Comparison of ENCODE assay signal across 1 cellular context in genomic region chr11:4607111-4607510, GRCh38.
TF ChIP-seq lines count a peak whose summit lies in the region.

No MANE protein-coding gene starts in this region.

TF ChIP-seq in H1, 55 proteins besides CTCF, POLR2A, EP300 and RAD21:
- no peak for TF ChIP-seq TEAD4 (IDR thresholded peaks at IDR 0.05; ENCODE audit: low read depth, low read length)
- no peak for TF ChIP-seq PHF8 (conservative IDR thresholded peaks at IDR 0.05; ENCODE audit: low read depth, low read length)
- no peak for TF ChIP-seq SAP30 (IDR thresholded peaks at IDR 0.05; ENCODE audit: insufficient read depth, insufficient replicate concordance, low read length)
- no peak for TF ChIP-seq HDAC2 (IDR thresholded peaks at IDR 0.05; ENCODE audit: borderline replicate concordance in 1 of 2, low read depth in 2 of 2, low read length in 2 of 2)
- no peak for TF ChIP-seq ASH2L (IDR thresholded peaks at IDR 0.05; ENCODE audit: low read length)
- TF ChIP-seq CREB1 (IDR thresholded peaks at IDR 0.05), result no peak
- TF ChIP-seq NRF1 (IDR thresholded peaks at IDR 0.05; ENCODE audit: low read depth, low read length), result no peak
- TF ChIP-seq SP4 (IDR thresholded peaks at IDR 0.05; ENCODE audit: low read length), result no peak
- TF ChIP-seq CHD2 (IDR thresholded peaks at IDR 0.05; ENCODE audit: low read length), result no peak
- TF ChIP-seq RNF2 (IDR thresholded peaks at IDR 0.05; ENCODE audit: borderline replicate concordance, low read depth, low read length, missing control alignments, poor library complexity, severe bottlenecking), result no peak
- no peak for TF ChIP-seq EZH2 (IDR thresholded peaks at IDR 0.05; ENCODE audit: low read depth, low read length, severe bottlenecking)
- TF ChIP-seq CHD1 (IDR thresholded peaks at IDR 0.05; ENCODE audit: low read depth, low read length), result no peak
- TF ChIP-seq SUZ12 (IDR thresholded peaks at IDR 0.05; ENCODE audit: low read length), result no peak
- TF ChIP-seq JUN (IDR thresholded peaks at IDR 0.05; ENCODE audit: low read depth, low read length), result no peak
- TF ChIP-seq SIX5 (IDR thresholded peaks at IDR 0.05; ENCODE audit: low read depth, low read length), result no peak
- TF ChIP-seq, protein P1, sequence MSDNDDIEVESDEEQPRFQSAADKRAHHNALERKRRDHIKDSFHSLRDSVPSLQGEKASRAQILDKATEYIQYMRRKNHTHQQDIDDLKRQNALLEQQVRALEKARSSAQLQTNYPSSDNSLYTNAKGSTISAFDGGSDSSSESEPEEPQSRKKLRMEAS (IDR thresholded peaks at IDR 0.05), result no peak
- TF ChIP-seq GTF2F1 (IDR thresholded peaks at IDR 0.05; ENCODE audit: borderline replicate concordance, low read depth, low read length), result no peak
